In the genomic region with DNA sequence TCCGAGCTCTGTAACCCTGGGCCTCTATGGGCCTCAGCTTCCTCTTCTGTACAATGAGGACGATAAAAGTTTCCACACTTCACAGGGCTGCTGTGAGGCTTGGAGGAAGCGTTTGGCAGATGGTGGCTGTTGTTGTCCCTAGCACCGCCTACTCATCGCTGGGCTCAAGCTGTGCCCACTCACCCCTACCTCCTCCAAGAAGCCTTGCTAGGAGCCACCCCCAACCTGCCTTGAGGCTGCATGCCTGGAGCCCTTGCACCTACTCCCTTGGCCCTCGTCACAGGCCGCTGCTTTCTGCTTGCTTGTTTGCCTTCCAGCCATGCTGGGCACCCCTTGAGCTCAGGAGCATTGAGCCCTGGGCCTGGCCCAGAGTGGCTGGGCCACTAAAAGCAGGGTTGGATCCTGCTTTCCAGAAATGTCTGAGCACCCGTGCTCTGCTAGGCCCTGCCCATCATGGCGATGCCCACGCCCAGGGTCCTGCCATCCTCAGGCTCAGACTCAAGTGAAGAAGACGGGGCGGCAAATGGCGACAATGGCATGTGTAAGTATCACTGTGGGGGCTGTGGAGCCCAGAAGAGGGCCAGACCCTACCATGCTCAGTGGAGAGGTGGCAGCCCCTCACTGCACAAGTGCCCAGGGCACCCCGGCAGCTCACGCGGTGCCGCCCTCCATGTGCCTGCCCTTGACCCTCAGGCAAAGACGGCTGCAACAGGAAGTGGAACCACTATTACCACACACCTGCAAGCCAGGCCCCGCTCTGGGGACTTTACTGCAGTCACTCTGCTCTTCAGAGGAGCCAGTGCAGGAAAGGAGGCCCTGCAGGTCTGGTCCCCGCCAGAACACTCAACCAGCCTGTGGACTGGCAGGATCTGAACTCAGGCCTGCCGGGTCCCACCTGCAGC, we compare ENCODE assay signal across 1 cellular context.
TF ChIP-seq lines count a peak whose summit lies in the region.

No MANE protein-coding gene starts in this region.

TF ChIP-seq in K562, 482 proteins besides CTCF, POLR2A, EP300 and RAD21:
- peak; percentile 11; the same call in 1 of the 2 replicates for TF ChIP-seq MAX (CRISPR knock-in tag; IDR thresholded peaks at IDR 0.05)
- TF ChIP-seq, protein P1, sequence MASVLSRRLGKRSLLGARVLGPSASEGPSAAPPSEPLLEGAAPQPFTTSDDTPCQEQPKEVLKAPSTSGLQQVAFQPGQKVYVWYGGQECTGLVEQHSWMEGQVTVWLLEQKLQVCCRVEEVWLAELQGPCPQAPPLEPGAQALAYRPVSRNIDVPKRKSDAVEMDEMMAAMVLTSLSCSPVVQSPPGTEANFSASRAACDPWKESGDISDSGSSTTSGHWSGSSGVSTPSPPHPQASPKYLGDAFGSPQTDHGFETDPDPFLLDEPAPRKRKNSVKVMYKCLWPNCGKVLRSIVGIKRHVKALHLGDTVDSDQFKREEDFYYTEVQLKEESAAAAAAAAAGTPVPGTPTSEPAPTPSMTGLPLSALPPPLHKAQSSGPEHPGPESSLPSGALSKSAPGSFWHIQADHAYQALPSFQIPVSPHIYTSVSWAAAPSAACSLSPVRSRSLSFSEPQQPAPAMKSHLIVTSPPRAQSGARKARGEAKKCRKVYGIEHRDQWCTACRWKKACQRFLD (CRISPR knock-in tag; IDR thresholded peaks at IDR 0.05) = no peak
- no peak for TF ChIP-seq CREB1 (IDR thresholded peaks at IDR 0.05)
- TF ChIP-seq CREB1 (CRISPR knock-in tag; IDR thresholded peaks at IDR 0.05) = peak; percentile 13; the same call in 1 of the 2 replicates
- no peak for TF ChIP-seq U2AF2 (optimal IDR thresholded peaks at IDR 0.05; ENCODE audit: low read depth, low read length)
- TF ChIP-seq MED1 (CRISPR knock-in tag; IDR thresholded peaks at IDR 0.05; ENCODE audit: borderline replicate concordance) = no peak
- no peak for TF ChIP-seq BDP1 (IDR thresholded peaks at IDR 0.05; ENCODE audit: insufficient read depth, insufficient read length)
- 0 out of 2 replicates have a peak, but pooled peaks have one; percentile 34 for TF ChIP-seq POLR2G (IDR thresholded peaks at IDR 0.05; ENCODE audit: low read depth, low read length)
- TF ChIP-seq CEBPB (tag; IDR thresholded peaks at IDR 0.05) = no peak
- TF ChIP-seq, protein P2, sequence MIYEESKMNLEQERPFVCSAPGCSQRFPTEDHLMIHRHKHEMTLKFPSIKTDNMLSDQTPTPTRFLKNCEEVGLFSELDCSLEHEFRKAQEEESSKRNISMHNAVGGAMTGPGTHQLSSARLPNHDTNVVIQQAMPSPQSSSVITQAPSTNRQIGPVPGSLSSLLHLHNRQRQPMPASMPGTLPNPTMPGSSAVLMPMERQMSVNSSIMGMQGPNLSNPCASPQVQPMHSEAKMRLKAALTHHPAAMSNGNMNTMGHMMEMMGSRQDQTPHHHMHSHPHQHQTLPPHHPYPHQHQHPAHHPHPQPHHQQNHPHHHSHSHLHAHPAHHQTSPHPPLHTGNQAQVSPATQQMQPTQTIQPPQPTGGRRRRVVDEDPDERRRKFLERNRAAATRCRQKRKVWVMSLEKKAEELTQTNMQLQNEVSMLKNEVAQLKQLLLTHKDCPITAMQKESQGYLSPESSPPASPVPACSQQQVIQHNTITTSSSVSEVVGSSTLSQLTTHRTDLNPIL (CRISPR knock-in tag; IDR thresholded peaks at IDR 0.05) = no peak
- TF ChIP-seq ATF2 (CRISPR knock-in tag; IDR thresholded peaks at IDR 0.05) = no peak
- no peak for TF ChIP-seq SRSF7 (optimal IDR thresholded peaks at IDR 0.05; ENCODE audit: low read depth, low read length)
- TF ChIP-seq MCM3 (IDR thresholded peaks at IDR 0.05) = no peak
- 0 out of 2 replicates have a peak, but pooled peaks have one; percentile 17 for TF ChIP-seq CEBPG (CRISPR knock-in tag; IDR thresholded peaks at IDR 0.05)
- TF ChIP-seq CEBPG (tag; conservative IDR thresholded peaks at IDR 0.05 in 1 of 2, IDR thresholded peaks at IDR 0.05 in 1 of 2) = no peak
- no peak for TF ChIP-seq PURB (CRISPR knock-in tag; IDR thresholded peaks at IDR 0.05; ENCODE audit: low read depth)
- TF ChIP-seq USF1 (CRISPR knock-in tag; IDR thresholded peaks at IDR 0.05) = 0 out of 2 replicates have a peak, but pooled peaks have one; percentile 23
- TF ChIP-seq ZNF143 (CRISPR knock-in tag; IDR thresholded peaks at IDR 0.05) = 0 out of 2 replicates have a peak, but pooled peaks have one; percentile 33
TF ChIP-seq in K562: peak in this region for 6.
